Comparison of ENCODE assay signal across 7 cellular contexts in the genomic region with DNA sequence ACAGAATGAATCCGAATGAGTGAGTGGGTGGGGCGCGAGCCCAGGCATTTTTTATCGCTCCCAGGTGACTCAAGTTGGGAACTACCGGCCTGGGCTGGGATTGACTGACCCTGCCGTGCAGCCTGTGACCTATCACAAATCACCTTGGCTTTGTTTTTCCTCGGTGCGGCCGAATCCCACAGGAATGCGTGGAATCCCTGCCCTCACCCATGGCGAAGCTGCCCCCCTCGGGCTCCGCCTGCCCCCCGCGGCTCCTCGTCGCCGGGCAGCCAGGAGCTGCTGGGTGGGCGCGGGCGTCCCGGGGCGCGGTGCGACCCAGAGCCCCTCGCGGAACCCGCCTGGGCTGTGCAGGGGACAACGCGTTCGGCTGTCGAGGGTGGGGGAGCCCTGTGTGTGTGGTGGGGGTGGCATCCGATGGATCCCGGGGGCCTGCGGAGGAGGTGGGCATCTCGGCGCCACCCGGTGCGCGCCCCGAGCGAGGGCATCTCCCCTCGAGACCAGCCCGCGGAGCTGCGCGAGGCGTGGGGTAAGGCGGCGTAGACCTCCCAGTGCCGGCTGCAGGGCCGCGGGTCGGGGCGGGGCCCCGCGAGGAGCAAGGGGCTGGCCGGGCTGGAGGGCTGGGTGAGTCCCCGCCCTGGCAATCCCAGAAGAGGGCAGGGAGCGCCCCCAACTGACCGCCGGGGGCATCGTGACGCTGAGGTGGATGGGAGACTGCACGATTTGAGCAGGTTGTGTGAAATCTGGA. TPM values are rescaled to one million over a fixed set of nuclear protein-coding genes. Genes with fewer than 3 reads are reported as not detected.
DNase-seq lines count a peak whose midpoint lies in the region; ATAC-seq and TF ChIP-seq lines count a peak whose summit lies in the region.

No MANE protein-coding gene starts in this region.

- H3K27ac ChIP-seq in HEK293 (ENCODE audit: extremely low read depth, low read depth, low read length) (no peak overlapping the region; the same call in 1 of the 2 replicates), body of pancreas (peak overlapping the region; percentile 75 to 94 (median 86)), skeletal muscle tissue (ENCODE audit: low read depth, low read length) (no peak overlapping the region)

- no peaks in the 10 kb centered on the region for H3K36me3 ChIP-seq in HEK293 (ENCODE audit: control insufficient read depth in 2 of 2, insufficient read depth in 1 of 2, low read length in 2 of 2)
- no peaks in the 10 kb centered on the region for H3K36me3 ChIP-seq in body of pancreas (replicated peaks in 1 of 2; ENCODE audit: insufficient read depth in 1 of 2, low read depth in 2 of 2)
- no peaks in the 10 kb centered on the region for H3K36me3 ChIP-seq in skeletal muscle tissue (ENCODE audit: control insufficient read depth in 3 of 3, insufficient read depth in 3 of 3, low read length in 3 of 3)

- ATAC-seq in body of pancreas, result peak; percentile 95

- H3K9me3 ChIP-seq in HEK293 (ENCODE audit: control insufficient read depth, insufficient read depth, low read depth, low read length) (no peaks in the 10 kb centered on the region), body of pancreas (peaks cover 0 to 3% (median 0%) of the 10 kb centered on the region in 3 donors), iPS-18c (ENCODE audit: control insufficient read depth, insufficient read depth, low read length) (no peaks in the 10 kb centered on the region), skeletal muscle tissue (ENCODE audit: control insufficient read depth in 3 of 3, low read length in 3 of 3) (no peaks in the 10 kb centered on the region)

- H3K27me3 ChIP-seq in body of pancreas (no peaks in the 10 kb centered on the region), skeletal muscle tissue (ENCODE audit: control insufficient read depth in 3 of 3, insufficient read depth in 3 of 3, low read length in 3 of 3) (peaks cover 4 to 15% (median 11%) of the 10 kb centered on the region in 3 donors)

- H3K4me3 ChIP-seq in HEK293 (ENCODE audit: low read depth, low read length), result peak overlapping the region; percentile 67
- H3K4me3 ChIP-seq in body of pancreas, result peak overlapping the region; percentile 36 to 58
- H3K4me3 ChIP-seq in iPS-18c (ENCODE audit: insufficient read depth, low read depth, low read length), result peak overlapping the region; percentile 67
- H3K4me3 ChIP-seq in skeletal muscle tissue (ENCODE audit: low read length in 3 of 3), result peak overlapping the region; percentile 58 to 71 (median 68)

- TF ChIP-seq CTCF in GM12874 (IDR thresholded peaks at IDR 0.05; ENCODE audit: insufficient read depth, low read depth, low read length), result peak; percentile 98
- peak; percentile 95 for TF ChIP-seq CTCF in HEK293 (tag by site-specific recombination; IDR thresholded peaks at IDR 0.05)
- TF ChIP-seq CTCF in body of pancreas (IDR thresholded peaks at IDR 0.05), result peak; percentile 75 to 97 (median 95)

- intact Hi-C loops in body of pancreas (cut with DNase I), result loop anchor here (10.0 kb wide), 1 partner anchor 187 kb away; no protein-coding TSS in a partner anchor

- H3K4me1 ChIP-seq in HEK293 (ENCODE audit: control insufficient read depth, insufficient read depth, low read length) (no peaks in the 10 kb centered on the region), body of pancreas (peaks cover 76% of the 10 kb centered on the region), skeletal muscle tissue (ENCODE audit: control insufficient read depth in 3 of 3, insufficient read depth in 3 of 3, low read length in 3 of 3) (peaks cover 5 to 13% (median 5%) of the 10 kb centered on the region in 3 donors)

- 0 to 1% methylated on average over 4 to 61 of the region's 65 CpGs for WGBS in body of pancreas, 2 donors

- DNase-seq in MV-4-11 (lab: John Stamatoyannopoulos, UW), result peak; percentile 75
- DNase-seq in T-helper 9 cell, result peak; percentile 47
- peak; percentile 92 to 94 (median 92) for DNase-seq in body of pancreas

- H3K9ac ChIP-seq in skeletal muscle tissue (ENCODE audit: low read depth in 1 of 3, low read length in 3 of 3), result peak overlapping the region in 2 of 3 donors; percentile 51 to 66

- CTCF ChIA-PET in HEK293 (lab: Yijun Ruan, JAX), result interaction anchor here (0.6 to 5.2 kb wide), 55 partner anchors 9 to 1486 kb away, joined by 3 to 48 read pairs (median 4); partner anchors contain the start of gene SPATA3

- POLR2A ChIA-PET in HEK293 (lab: Yijun Ruan, JAX), result interaction anchor here (0.6 to 1.5 kb wide), 2 partner anchors 9 to 42 kb away, joined by 3 to 5 read pairs; no protein-coding TSS in a partner anchor

- peak; percentile 49 to 75 (median 67) for TF ChIP-seq POLR2A in body of pancreas (IDR thresholded peaks at IDR 0.05)

TF ChIP-seq in HEK293, 187 proteins besides CTCF, POLR2A, EP300 and RAD21 (continues in another document):
- peak; percentile 28; the same call in 1 of the 2 replicates for TF ChIP-seq ZXDB (tag by site-specific recombination; IDR thresholded peaks at IDR 0.05)
- TF ChIP-seq ZNF830 (tag by site-specific recombination; IDR thresholded peaks at IDR 0.05; ENCODE audit: low read depth), result no peak
- TF ChIP-seq ZSCAN18 (tag by site-specific recombination; IDR thresholded peaks at IDR 0.05), result no peak
- TF ChIP-seq ZNF785 (tag by site-specific recombination; IDR thresholded peaks at IDR 0.05), result no peak
- no peak for TF ChIP-seq ZNF416 (tag by site-specific recombination; IDR thresholded peaks at IDR 0.05)
- TF ChIP-seq SCRT2 (tag by site-specific recombination; IDR thresholded peaks at IDR 0.05), result no peak
- TF ChIP-seq, protein P1, sequence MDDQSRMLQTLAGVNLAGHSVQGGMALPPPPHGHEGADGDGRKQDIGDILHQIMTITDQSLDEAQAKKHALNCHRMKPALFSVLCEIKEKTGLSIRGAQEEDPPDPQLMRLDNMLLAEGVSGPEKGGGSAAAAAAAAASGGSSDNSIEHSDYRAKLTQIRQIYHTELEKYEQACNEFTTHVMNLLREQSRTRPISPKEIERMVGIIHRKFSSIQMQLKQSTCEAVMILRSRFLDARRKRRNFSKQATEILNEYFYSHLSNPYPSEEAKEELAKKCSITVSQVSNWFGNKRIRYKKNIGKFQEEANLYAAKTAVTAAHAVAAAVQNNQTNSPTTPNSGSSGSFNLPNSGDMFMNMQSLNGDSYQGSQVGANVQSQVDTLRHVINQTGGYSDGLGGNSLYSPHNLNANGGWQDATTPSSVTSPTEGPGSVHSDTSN (CRISPR knock-in tag; IDR thresholded peaks at IDR 0.05), result peak; percentile 74; the same call in 1 of the 2 replicates
- TF ChIP-seq ZNF548 (tag by site-specific recombination; IDR thresholded peaks at IDR 0.05), result no peak
- TF ChIP-seq ZNF670 (tag by site-specific recombination; IDR thresholded peaks at IDR 0.05; ENCODE audit: low read depth), result no peak
- TF ChIP-seq ELK4 (IDR thresholded peaks at IDR 0.05; ENCODE audit: borderline replicate concordance, low read depth, low read length), result no peak
- TF ChIP-seq, protein P2, sequence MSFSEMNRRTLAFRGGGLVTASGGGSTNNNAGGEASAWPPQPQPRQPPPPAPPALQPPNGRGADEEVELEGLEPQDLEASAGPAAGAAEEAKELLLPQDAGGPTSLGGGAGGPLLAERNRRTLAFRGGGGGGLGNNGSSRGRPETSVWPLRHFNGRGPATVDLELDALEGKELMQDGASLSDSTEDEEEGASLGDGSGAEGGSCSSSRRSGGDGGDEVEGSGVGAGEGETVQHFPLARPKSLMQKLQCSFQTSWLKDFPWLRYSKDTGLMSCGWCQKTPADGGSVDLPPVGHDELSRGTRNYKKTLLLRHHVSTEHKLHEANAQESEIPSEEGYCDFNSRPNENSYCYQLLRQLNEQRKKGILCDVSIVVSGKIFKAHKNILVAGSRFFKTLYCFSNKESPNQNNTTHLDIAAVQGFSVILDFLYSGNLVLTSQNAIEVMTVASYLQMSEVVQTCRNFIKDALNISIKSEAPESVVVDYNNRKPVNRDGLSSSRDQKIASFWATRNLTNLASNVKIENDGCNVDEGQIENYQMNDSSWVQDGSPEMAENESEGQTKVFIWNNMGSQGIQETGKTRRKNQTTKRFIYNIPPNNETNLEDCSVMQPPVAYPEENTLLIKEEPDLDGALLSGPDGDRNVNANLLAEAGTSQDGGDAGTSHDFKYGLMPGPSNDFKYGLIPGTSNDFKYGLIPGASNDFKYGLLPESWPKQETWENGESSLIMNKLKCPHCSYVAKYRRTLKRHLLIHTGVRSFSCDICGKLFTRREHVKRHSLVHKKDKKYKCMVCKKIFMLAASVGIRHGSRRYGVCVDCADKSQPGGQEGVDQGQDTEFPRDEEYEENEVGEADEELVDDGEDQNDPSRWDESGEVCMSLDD (tag by site-specific recombination; IDR thresholded peaks at IDR 0.05), result 0 out of 2 replicates have a peak, but pooled peaks have one; percentile 22
- TF ChIP-seq SALL2 (tag by site-specific recombination; IDR thresholded peaks at IDR 0.05; ENCODE audit: borderline replicate concordance), result no peak
- no peak for TF ChIP-seq ZNF324 (tag by site-specific recombination; IDR thresholded peaks at IDR 0.05)

RNA-seq across cellular contexts. Expression of gene B3GNT7, which starts 16.5 kb away (rescaled TPM):
- total RNA-seq in body of pancreas (10 to 100 TPM in 1 of 2 donors, 1 to 10 TPM in 1; 8.6 to 22.1 TPM), skeletal muscle tissue (0.52 TPM)

RNA-seq across cellular contexts. Expression of gene NCL, which starts 52.2 kb away (rescaled TPM):
- total RNA-seq in body of pancreas (100 to 1,000 TPM; 108 to 159 TPM), skeletal muscle tissue (110 TPM)

Comparison
In these comparisons a context has a peak if more than half of its experiments do, and no peak if none do; other contexts are left out.
1. H3K27ac ChIP-seq: peak in body of pancreas (4 of 4); none in HEK293 (single experiment) and skeletal muscle tissue (single experiment).
2. Peak in every context shown above with its lines, with median percentiles within 50 percentile points of each other: CTCF ChIP-seq, H3K4me3 ChIP-seq and DNase-seq.